Comparison of ENCODE assay signal across 1 cellular context in the genomic region with DNA sequence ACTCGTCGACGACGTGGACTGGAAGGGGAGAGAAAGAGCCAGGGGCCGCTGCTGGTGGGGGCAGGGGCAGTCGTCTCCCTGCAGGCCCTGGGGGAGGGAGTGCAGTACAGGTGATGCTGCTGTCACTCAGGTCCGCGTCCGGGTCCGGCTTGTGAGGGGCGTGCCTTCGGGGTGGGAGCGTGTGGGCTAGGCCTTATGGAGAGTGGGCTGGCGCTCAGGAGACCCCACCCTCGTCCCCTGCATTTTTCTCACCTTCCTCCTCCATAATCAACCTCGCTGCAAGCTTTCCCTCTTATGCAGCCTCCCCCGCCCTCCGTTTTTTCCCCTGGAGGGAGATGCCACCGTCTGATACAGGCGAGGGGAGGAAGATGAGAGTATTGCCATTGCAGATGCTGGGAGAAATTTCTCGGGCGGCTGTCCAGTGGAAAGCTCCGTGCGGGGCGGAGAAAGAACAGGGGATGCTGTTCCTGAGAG.
TF ChIP-seq lines count a peak whose summit lies in the region.

No MANE protein-coding gene starts in this region.

TF ChIP-seq in HepG2, 621 proteins besides CTCF, POLR2A, EP300 and RAD21 (continued from another document and continues in another):
- TF ChIP-seq, protein P1, sequence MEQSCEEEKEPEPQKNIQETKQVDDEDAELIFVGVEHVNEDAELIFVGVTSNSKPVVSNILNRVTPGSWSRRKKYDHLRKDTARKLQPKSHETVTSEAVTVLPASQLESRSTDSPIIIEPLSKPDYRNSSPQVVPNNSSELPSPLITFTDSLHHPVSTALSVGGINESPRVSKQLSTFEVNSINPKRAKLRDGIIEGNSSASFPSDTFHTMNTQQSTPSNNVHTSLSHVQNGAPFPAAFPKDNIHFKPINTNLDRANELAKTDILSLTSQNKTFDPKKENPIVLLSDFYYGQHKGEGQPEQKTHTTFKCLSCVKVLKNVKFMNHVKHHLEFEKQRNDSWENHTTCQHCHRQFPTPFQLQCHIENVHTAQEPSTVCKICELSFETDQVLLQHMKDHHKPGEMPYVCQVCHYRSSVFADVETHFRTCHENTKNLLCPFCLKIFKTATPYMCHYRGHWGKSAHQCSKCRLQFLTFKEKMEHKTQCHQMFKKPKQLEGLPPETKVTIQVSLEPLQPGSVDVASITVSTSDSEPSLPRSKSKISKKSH (CRISPR knock-in tag; IDR thresholded peaks at IDR 0.05; ENCODE audit: borderline replicate concordance): peak; percentile 88; the same call in 1 of the 2 replicates
- TF ChIP-seq, protein P2, sequence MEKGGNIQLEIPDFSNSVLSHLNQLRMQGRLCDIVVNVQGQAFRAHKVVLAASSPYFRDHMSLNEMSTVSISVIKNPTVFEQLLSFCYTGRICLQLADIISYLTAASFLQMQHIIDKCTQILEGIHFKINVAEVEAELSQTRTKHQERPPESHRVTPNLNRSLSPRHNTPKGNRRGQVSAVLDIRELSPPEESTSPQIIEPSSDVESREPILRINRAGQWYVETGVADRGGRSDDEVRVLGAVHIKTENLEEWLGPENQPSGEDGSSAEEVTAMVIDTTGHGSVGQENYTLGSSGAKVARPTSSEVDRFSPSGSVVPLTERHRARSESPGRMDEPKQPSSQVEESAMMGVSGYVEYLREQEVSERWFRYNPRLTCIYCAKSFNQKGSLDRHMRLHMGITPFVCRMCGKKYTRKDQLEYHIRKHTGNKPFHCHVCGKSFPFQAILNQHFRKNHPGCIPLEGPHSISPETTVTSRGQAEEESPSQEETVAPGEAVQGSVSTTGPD (CRISPR knock-in tag; IDR thresholded peaks at IDR 0.05): no peak
- TF ChIP-seq ZBTB7B (CRISPR knock-in tag; IDR thresholded peaks at IDR 0.05) (peak; percentile 53; the same call in 1 of the 2 replicates), ZBTB3 (CRISPR knock-in tag; IDR thresholded peaks at IDR 0.05; ENCODE audit: borderline replicate concordance, low read depth) (no peak), CCDC6 (CRISPR knock-in tag; IDR thresholded peaks at IDR 0.05) (peak; percentile 35; the same call in 1 of the 2 replicates), SP5 (CRISPR knock-in tag; IDR thresholded peaks at IDR 0.05; ENCODE audit: borderline replicate concordance, low read depth) (no peak), FLYWCH1 (CRISPR knock-in tag; IDR thresholded peaks at IDR 0.05) (no peak), TCF12 (IDR thresholded peaks at IDR 0.05) (no peak), TCF12 (CRISPR knock-in tag; IDR thresholded peaks at IDR 0.05) (no peak), SMARCC2 (IDR thresholded peaks at IDR 0.05) (no peak), ZNF383 (CRISPR knock-in tag; IDR thresholded peaks at IDR 0.05; ENCODE audit: borderline replicate concordance) (no peak), ZNF205 (CRISPR knock-in tag; IDR thresholded peaks at IDR 0.05) (no peak), ARNT2 (CRISPR knock-in tag; IDR thresholded peaks at IDR 0.05; ENCODE audit: low read depth) (no peak), SP4 (CRISPR knock-in tag; IDR thresholded peaks at IDR 0.05) (peak; percentile 33; the same call in 1 of the 2 replicates), ZNF30 (CRISPR knock-in tag; IDR thresholded peaks at IDR 0.05) (no peak), HNRNPL (IDR thresholded peaks at IDR 0.05; ENCODE audit: low read depth, low read length) (0 out of 2 replicates have a peak, but pooled peaks have one; percentile 67), NFIB (CRISPR knock-in tag; IDR thresholded peaks at IDR 0.05; ENCODE audit: borderline replicate concordance) (0 out of 2 replicates have a peak, but pooled peaks have one; percentile 72), ZNF883 (CRISPR knock-in tag; IDR thresholded peaks at IDR 0.05; ENCODE audit: not compliant biosample characterization) (peak; percentile 66), ZBTB21 (CRISPR knock-in tag; IDR thresholded peaks at IDR 0.05) (no peak)
- TF ChIP-seq, protein P3, sequence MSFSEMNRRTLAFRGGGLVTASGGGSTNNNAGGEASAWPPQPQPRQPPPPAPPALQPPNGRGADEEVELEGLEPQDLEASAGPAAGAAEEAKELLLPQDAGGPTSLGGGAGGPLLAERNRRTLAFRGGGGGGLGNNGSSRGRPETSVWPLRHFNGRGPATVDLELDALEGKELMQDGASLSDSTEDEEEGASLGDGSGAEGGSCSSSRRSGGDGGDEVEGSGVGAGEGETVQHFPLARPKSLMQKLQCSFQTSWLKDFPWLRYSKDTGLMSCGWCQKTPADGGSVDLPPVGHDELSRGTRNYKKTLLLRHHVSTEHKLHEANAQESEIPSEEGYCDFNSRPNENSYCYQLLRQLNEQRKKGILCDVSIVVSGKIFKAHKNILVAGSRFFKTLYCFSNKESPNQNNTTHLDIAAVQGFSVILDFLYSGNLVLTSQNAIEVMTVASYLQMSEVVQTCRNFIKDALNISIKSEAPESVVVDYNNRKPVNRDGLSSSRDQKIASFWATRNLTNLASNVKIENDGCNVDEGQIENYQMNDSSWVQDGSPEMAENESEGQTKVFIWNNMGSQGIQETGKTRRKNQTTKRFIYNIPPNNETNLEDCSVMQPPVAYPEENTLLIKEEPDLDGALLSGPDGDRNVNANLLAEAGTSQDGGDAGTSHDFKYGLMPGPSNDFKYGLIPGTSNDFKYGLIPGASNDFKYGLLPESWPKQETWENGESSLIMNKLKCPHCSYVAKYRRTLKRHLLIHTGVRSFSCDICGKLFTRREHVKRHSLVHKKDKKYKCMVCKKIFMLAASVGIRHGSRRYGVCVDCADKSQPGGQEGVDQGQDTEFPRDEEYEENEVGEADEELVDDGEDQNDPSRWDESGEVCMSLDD (CRISPR knock-in tag; IDR thresholded peaks at IDR 0.05; ENCODE audit: borderline replicate concordance): no peak
- TF ChIP-seq, protein P4, sequence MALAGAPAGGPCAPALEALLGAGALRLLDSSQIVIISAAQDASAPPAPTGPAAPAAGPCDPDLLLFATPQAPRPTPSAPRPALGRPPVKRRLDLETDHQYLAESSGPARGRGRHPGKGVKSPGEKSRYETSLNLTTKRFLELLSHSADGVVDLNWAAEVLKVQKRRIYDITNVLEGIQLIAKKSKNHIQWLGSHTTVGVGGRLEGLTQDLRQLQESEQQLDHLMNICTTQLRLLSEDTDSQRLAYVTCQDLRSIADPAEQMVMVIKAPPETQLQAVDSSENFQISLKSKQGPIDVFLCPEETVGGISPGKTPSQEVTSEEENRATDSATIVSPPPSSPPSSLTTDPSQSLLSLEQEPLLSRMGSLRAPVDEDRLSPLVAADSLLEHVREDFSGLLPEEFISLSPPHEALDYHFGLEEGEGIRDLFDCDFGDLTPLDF (CRISPR knock-in tag; IDR thresholded peaks at IDR 0.05): no peak; the same call in 1 of the 2 replicates
- TF ChIP-seq, protein P5, sequence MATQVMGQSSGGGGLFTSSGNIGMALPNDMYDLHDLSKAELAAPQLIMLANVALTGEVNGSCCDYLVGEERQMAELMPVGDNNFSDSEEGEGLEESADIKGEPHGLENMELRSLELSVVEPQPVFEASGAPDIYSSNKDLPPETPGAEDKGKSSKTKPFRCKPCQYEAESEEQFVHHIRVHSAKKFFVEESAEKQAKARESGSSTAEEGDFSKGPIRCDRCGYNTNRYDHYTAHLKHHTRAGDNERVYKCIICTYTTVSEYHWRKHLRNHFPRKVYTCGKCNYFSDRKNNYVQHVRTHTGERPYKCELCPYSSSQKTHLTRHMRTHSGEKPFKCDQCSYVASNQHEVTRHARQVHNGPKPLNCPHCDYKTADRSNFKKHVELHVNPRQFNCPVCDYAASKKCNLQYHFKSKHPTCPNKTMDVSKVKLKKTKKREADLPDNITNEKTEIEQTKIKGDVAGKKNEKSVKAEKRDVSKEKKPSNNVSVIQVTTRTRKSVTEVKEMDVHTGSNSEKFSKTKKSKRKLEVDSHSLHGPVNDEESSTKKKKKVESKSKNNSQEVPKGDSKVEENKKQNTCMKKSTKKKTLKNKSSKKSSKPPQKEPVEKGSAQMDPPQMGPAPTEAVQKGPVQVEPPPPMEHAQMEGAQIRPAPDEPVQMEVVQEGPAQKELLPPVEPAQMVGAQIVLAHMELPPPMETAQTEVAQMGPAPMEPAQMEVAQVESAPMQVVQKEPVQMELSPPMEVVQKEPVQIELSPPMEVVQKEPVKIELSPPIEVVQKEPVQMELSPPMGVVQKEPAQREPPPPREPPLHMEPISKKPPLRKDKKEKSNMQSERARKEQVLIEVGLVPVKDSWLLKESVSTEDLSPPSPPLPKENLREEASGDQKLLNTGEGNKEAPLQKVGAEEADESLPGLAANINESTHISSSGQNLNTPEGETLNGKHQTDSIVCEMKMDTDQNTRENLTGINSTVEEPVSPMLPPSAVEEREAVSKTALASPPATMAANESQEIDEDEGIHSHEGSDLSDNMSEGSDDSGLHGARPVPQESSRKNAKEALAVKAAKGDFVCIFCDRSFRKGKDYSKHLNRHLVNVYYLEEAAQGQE (IDR thresholded peaks at IDR 0.05; ENCODE audit: borderline replicate concordance in 1 of 2, low read depth in 1 of 2, low read length in 2 of 2): peak in 1 of 2 experiments; percentile 49; a peak in 2 of 4 replicates
- TF ChIP-seq, protein P6, sequence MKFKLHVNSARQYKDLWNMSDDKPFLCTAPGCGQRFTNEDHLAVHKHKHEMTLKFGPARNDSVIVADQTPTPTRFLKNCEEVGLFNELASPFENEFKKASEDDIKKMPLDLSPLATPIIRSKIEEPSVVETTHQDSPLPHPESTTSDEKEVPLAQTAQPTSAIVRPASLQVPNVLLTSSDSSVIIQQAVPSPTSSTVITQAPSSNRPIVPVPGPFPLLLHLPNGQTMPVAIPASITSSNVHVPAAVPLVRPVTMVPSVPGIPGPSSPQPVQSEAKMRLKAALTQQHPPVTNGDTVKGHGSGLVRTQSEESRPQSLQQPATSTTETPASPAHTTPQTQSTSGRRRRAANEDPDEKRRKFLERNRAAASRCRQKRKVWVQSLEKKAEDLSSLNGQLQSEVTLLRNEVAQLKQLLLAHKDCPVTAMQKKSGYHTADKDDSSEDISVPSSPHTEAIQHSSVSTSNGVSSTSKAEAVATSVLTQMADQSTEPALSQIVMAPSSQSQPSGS (CRISPR knock-in tag; IDR thresholded peaks at IDR 0.05): no peak
- TF ChIP-seq, protein P7, sequence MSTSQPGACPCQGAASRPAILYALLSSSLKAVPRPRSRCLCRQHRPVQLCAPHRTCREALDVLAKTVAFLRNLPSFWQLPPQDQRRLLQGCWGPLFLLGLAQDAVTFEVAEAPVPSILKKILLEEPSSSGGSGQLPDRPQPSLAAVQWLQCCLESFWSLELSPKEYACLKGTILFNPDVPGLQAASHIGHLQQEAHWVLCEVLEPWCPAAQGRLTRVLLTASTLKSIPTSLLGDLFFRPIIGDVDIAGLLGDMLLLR (CRISPR knock-in tag; IDR thresholded peaks at IDR 0.05): no peak
- TF ChIP-seq, protein P8, sequence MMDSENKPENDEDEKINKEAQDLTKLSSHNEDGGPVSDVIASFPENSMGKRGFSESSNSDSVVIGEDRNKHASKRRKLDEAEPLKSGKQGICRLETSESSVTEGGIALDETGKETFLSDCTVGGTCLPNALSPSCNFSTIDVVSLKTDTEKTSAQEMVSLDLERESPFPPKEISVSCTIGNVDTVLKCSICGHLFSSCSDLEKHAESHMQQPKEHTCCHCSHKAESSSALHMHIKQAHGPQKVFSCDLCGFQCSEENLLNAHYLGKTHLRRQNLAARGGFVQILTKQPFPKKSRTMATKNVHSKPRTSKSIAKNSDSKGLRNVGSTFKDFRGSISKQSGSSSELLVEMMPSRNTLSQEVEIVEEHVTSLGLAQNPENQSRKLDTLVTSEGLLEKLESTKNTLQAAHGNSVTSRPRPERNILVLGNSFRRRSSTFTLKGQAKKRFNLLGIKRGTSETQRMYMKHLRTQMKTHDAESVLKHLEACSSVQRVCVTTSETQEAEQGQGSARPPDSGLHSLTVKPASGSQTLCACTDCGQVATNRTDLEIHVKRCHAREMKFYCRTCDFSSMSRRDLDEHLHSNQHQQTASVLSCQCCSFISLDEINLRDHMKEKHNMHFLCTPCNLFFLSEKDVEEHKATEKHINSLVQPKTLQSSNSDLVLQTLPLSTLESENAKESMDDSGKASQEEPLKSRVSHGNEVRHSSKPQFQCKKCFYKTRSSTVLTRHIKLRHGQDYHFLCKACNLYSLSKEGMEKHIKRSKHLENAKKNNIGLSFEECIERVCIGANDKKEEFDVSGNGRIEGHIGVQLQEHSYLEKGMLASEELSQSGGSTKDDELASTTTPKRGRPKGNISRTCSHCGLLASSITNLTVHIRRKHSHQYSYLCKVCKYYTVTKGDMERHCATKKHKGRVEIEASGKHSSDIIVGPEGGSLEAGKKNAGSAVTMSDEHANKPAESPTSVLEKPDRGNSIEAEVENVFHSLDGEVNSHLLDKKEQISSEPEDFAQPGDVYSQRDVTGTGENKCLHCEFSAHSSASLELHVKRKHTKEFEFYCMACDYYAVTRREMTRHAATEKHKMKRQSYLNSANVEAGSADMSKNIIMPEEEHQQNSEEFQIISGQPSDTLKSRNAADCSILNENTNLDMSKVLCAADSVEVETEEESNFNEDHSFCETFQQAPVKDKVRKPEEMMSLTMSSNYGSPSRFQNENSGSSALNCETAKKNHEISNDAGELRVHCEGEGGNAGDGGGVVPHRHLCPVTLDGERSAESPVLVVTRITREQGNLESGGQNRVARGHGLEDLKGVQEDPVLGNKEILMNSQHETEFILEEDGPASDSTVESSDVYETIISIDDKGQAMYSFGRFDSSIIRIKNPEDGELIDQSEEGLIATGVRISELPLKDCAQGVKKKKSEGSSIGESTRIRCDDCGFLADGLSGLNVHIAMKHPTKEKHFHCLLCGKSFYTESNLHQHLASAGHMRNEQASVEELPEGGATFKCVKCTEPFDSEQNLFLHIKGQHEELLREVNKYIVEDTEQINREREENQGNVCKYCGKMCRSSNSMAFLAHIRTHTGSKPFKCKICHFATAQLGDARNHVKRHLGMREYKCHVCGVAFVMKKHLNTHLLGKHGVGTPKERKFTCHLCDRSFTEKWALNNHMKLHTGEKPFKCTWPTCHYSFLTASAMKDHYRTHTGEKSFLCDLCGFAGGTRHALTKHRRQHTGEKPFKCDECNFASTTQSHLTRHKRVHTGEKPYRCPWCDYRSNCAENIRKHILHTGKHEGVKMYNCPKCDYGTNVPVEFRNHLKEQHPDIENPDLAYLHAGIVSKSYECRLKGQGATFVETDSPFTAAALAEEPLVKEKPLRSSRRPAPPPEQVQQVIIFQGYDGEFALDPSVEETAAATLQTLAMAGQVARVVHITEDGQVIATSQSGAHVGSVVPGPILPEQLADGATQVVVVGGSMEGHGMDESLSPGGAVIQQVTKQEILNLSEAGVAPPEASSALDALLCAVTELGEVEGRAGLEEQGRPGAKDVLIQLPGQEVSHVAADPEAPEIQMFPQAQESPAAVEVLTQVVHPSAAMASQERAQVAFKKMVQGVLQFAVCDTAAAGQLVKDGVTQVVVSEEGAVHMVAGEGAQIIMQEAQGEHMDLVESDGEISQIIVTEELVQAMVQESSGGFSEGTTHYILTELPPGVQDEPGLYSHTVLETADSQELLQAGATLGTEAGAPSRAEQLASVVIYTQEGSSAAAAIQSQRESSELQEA (CRISPR knock-in tag; IDR thresholded peaks at IDR 0.05; ENCODE audit: not compliant biosample characterization): peak; percentile 53
- TF ChIP-seq, protein P9, sequence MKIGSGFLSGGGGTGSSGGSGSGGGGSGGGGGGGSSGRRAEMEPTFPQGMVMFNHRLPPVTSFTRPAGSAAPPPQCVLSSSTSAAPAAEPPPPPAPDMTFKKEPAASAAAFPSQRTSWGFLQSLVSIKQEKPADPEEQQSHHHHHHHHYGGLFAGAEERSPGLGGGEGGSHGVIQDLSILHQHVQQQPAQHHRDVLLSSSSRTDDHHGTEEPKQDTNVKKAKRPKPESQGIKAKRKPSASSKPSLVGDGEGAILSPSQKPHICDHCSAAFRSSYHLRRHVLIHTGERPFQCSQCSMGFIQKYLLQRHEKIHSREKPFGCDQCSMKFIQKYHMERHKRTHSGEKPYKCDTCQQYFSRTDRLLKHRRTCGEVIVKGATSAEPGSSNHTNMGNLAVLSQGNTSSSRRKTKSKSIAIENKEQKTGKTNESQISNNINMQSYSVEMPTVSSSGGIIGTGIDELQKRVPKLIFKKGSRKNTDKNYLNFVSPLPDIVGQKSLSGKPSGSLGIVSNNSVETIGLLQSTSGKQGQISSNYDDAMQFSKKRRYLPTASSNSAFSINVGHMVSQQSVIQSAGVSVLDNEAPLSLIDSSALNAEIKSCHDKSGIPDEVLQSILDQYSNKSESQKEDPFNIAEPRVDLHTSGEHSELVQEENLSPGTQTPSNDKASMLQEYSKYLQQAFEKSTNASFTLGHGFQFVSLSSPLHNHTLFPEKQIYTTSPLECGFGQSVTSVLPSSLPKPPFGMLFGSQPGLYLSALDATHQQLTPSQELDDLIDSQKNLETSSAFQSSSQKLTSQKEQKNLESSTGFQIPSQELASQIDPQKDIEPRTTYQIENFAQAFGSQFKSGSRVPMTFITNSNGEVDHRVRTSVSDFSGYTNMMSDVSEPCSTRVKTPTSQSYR (CRISPR knock-in tag; IDR thresholded peaks at IDR 0.05; ENCODE audit: borderline replicate concordance): peak; percentile 86
